1 cellular context compared by ENCODE assay signal in the genomic region with DNA sequence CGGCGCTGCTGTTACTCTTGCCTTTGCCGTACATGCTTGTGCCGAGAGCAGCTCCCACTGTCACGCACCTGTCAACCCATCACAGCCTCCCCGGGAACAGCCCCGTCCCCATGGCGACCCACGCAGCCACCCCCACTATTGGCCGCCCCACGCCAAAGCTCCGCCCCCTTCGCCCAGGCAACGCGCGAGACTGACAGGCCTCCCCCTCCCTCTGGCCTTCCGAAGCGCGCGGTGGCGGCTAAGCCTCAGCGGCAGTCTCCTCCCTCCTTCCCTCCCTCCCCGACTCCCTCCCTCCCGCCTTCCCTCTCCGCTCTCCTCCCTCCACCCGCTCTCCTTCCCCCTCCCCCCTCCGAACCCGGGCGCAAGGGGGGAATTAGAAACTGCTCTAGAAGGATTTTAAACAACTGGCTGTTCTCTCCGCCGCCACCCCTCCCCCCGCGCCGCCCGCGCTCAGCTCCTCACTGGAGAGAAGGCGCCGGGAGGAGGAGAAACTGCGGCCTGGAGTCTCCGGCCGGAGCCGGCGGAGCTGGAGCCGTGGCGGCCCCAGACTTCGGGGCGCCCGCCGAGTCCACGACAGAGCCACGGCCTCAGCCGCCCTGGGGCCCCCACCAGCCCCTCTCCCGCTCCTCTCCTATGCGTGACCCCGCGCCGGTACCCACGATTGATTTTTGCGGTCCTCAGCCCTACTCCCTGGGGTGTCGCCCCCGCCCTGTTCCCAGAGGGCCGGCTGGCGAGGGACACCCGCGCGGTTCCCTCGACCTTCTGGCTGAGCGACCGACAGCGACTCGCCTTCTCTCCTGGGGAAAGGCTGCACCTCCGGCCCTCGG.
TF ChIP-seq lines count a peak whose summit lies in the region.

A gene (minus strand): TSS at position 89 of the 827 bp plus-strand sequence. CDS start 55 bp downstream, at position 34.

TF ChIP-seq in K562, 482 proteins besides CTCF, POLR2A, EP300 and RAD21 (continued from another document):
- TF ChIP-seq, protein P1, sequence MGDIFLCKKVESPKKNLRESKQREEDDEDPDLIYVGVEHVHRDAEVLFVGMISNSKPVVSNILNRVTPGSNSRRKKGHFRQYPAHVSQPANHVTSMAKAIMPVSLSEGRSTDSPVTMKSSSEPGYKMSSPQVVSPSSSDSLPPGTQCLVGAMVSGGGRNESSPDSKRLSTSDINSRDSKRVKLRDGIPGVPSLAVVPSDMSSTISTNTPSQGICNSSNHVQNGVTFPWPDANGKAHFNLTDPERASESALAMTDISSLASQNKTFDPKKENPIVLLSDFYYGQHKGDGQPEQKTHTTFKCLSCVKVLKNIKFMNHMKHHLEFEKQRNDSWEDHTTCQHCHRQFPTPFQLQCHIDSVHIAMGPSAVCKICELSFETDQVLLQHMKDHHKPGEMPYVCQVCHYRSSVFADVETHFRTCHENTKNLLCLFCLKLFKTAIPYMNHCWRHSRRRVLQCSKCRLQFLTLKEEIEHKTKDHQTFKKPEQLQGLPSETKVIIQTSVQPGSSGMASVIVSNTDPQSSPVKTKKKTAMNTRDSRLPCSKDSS (IDR thresholded peaks at IDR 0.05; ENCODE audit: low read depth, partially characterized antibody): no peak
- peak; percentile 66; the same call in 1 of the 2 replicates for TF ChIP-seq KLF1 (tag; IDR thresholded peaks at IDR 0.05)
- TF ChIP-seq SMAD1 (IDR thresholded peaks at IDR 0.05; ENCODE audit: low read depth, low read length, partially characterized antibody): peak; percentile 79
- TF ChIP-seq FOXM1 (IDR thresholded peaks at IDR 0.05; ENCODE audit: low read depth): peak; percentile 82
- TF ChIP-seq FOXM1 (CRISPR knock-in tag; IDR thresholded peaks at IDR 0.05; ENCODE audit: low read depth): no peak
- no peak for TF ChIP-seq MCM7 (IDR thresholded peaks at IDR 0.05)
- TF ChIP-seq, protein P2, sequence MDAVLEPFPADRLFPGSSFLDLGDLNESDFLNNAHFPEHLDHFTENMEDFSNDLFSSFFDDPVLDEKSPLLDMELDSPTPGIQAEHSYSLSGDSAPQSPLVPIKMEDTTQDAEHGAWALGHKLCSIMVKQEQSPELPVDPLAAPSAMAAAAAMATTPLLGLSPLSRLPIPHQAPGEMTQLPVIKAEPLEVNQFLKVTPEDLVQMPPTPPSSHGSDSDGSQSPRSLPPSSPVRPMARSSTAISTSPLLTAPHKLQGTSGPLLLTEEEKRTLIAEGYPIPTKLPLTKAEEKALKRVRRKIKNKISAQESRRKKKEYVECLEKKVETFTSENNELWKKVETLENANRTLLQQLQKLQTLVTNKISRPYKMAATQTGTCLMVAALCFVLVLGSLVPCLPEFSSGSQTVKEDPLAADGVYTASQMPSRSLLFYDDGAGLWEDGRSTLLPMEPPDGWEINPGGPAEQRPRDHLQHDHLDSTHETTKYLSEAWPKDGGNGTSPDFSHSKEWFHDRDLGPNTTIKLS (IDR thresholded peaks at IDR 0.05; ENCODE audit: borderline replicate concordance, low read depth): peak; percentile 47; the same call in 1 of the 2 replicates
- TF ChIP-seq ZBTB1 (CRISPR knock-in tag; IDR thresholded peaks at IDR 0.05; ENCODE audit: borderline replicate concordance, low read depth): peak; percentile 75; the same call in 1 of the 2 replicates
- TF ChIP-seq CBX3 (IDR thresholded peaks at IDR 0.05; ENCODE audit: borderline replicate concordance in 1 of 2, low read length in 2 of 2): peak in 1 of 2 experiments; percentile 80; a peak in 1 of 3 replicates
- no peak for TF ChIP-seq ZNF165 (CRISPR knock-in tag; IDR thresholded peaks at IDR 0.05; ENCODE audit: borderline replicate concordance)
- no peak for TF ChIP-seq ZC3H11A (IDR thresholded peaks at IDR 0.05; ENCODE audit: low read depth, low read length)
- TF ChIP-seq, protein P3, sequence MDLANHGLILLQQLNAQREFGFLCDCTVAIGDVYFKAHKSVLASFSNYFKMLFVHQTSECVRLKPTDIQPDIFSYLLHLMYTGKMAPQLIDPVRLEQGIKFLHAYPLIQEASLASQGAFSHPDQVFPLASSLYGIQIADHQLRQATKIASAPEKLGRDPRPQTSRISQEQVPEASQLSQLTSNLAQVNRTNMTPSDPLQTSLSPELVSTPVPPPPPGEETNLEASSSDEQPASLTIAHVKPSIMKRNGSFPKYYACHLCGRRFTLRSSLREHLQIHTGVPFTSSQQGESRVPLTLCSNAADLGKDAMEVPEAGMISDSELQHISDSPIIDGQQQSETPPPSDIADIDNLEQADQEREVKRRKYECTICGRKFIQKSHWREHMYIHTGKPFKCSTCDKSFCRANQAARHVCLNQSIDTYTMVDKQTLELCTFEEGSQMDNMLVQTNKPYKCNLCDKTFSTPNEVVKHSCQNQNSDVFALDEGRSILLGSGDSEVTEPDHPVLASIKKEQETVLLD (IDR thresholded peaks at IDR 0.05): peak; percentile 75
- no peak for TF ChIP-seq ZNF184 (CRISPR knock-in tag; IDR thresholded peaks at IDR 0.05)
- TF ChIP-seq ZNF232 (CRISPR knock-in tag; IDR thresholded peaks at IDR 0.05): no peak
- TF ChIP-seq OTX1 (CRISPR knock-in tag; IDR thresholded peaks at IDR 0.05): 0 out of 2 replicates have a peak, but pooled peaks have one; percentile 47
- no peak for TF ChIP-seq ZNF561 (CRISPR knock-in tag; conservative IDR thresholded peaks at IDR 0.05)
- TF ChIP-seq HNRNPL (IDR thresholded peaks at IDR 0.05; ENCODE audit: low read depth, low read length): no peak
- peak; percentile 89 for TF ChIP-seq FOXJ2 (tag; IDR thresholded peaks at IDR 0.05)
- no peak for TF ChIP-seq ZNF41 (CRISPR knock-in tag; conservative IDR thresholded peaks at IDR 0.05)
- TF ChIP-seq EGR1 (conservative IDR thresholded peaks at IDR 0.05): peak; percentile 87
- peak; percentile 91; the same call in 1 of the 2 replicates for TF ChIP-seq PHF21A (IDR thresholded peaks at IDR 0.05; ENCODE audit: borderline replicate concordance, low read depth)
- no peak for TF ChIP-seq CBX8 (IDR thresholded peaks at IDR 0.05; ENCODE audit: borderline replicate concordance, extremely low read depth, low read depth, low read length, poor library complexity, severe bottlenecking)
- TF ChIP-seq GABPB1 (CRISPR knock-in tag; IDR thresholded peaks at IDR 0.05): peak; percentile 70
- TF ChIP-seq ARHGAP35 (IDR thresholded peaks at IDR 0.05; ENCODE audit: partially characterized antibody): no peak
- no peak for TF ChIP-seq CHD4 (IDR thresholded peaks at IDR 0.05; ENCODE audit: insufficient read depth, insufficient replicate concordance, low read depth, low read length, poor library complexity, severe bottlenecking)
- TF ChIP-seq, protein P4, sequence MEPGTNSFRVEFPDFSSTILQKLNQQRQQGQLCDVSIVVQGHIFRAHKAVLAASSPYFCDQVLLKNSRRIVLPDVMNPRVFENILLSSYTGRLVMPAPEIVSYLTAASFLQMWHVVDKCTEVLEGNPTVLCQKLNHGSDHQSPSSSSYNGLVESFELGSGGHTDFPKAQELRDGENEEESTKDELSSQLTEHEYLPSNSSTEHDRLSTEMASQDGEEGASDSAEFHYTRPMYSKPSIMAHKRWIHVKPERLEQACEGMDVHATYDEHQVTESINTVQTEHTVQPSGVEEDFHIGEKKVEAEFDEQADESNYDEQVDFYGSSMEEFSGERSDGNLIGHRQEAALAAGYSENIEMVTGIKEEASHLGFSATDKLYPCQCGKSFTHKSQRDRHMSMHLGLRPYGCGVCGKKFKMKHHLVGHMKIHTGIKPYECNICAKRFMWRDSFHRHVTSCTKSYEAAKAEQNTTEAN (CRISPR knock-in tag; IDR thresholded peaks at IDR 0.05): no peak; the same call in 1 of the 2 replicates
- TF ChIP-seq FOXJ3 (CRISPR knock-in tag; IDR thresholded peaks at IDR 0.05): no peak
- TF ChIP-seq ZKSCAN3 (CRISPR knock-in tag; IDR thresholded peaks at IDR 0.05): no peak
- TF ChIP-seq ZNF586 (CRISPR knock-in tag; conservative IDR thresholded peaks at IDR 0.05): no peak
- TF ChIP-seq TBL1XR1 (IDR thresholded peaks at IDR 0.05; ENCODE audit: low read length in 2 of 2): peak in 1 of 2 experiments; percentile 88; a peak in 2 of 4 replicates
- peak; percentile 61; the same call in 1 of the 2 replicates for TF ChIP-seq MBD2 (IDR thresholded peaks at IDR 0.05; ENCODE audit: borderline replicate concordance, low read depth)
